In genomic region chr1:101139130-101139529, GRCh38 we compare ENCODE assay signal across 1 cellular context.
TF ChIP-seq lines count a peak whose summit lies in the region.

No MANE protein-coding gene starts in this region.

TF ChIP-seq in endothelial cell of umbilical vein, 7 proteins besides CTCF, POLR2A, EP300 and RAD21:
- no peak for TF ChIP-seq GATA2 (IDR thresholded peaks at IDR 0.05; ENCODE audit: insufficient read depth, insufficient read length, low read depth, low read length)
- no peak for TF ChIP-seq MYC (IDR thresholded peaks at IDR 0.05; ENCODE audit: low read depth, low read length)
- TF ChIP-seq FOS (IDR thresholded peaks at IDR 0.05; ENCODE audit: borderline replicate concordance, insufficient read depth, low read length), result no peak
- no peak for TF ChIP-seq MAX (IDR thresholded peaks at IDR 0.05; ENCODE audit: insufficient read depth, insufficient read length)
- TF ChIP-seq EZH2 (IDR thresholded peaks at IDR 0.05; ENCODE audit: borderline replicate concordance, low read depth, low read length, severe bottlenecking), result no peak
